ENCODE assay signal across 1 cellular context in genomic region chr13:73608731-73609485, GRCh38.
TF ChIP-seq lines count a peak whose summit lies in the region.

No MANE protein-coding gene starts in this region.

TF ChIP-seq in HEK293, 187 proteins besides CTCF, POLR2A, EP300 and RAD21 (continued from another document):
- TF ChIP-seq PRDM4 (tag by site-specific recombination; IDR thresholded peaks at IDR 0.05) (peak; percentile 35), OSR2 (tag by site-specific recombination; IDR thresholded peaks at IDR 0.05) (peak; percentile 79), PRDM10 (tag by site-specific recombination; IDR thresholded peaks at IDR 0.05) (no peak), ZNF311 (tag by site-specific recombination; IDR thresholded peaks at IDR 0.05; ENCODE audit: borderline replicate concordance) (no peak), ZNF510 (tag by site-specific recombination; IDR thresholded peaks at IDR 0.05; ENCODE audit: insufficient replicate concordance) (no peak), ZNF629 (tag by site-specific recombination; IDR thresholded peaks at IDR 0.05) (0 out of 2 replicates have a peak, but pooled peaks have one; percentile 11), ZFHX2 (tag by site-specific recombination; conservative IDR thresholded peaks at IDR 0.05) (no peak), GLIS1 (tag by site-specific recombination; IDR thresholded peaks at IDR 0.05) (peak; percentile 74), ZEB2 (tag by site-specific recombination; IDR thresholded peaks at IDR 0.05) (no peak), HIC1 (tag by site-specific recombination; IDR thresholded peaks at IDR 0.05) (peak; percentile 40; the same call in 1 of the 2 replicates), WT1 (tag by site-specific recombination; IDR thresholded peaks at IDR 0.05) (peak; percentile 87)
